In genomic region chr13:74246398-74246975, GRCh38 we compare ENCODE assay signal across 9 cellular contexts.
A peak's percentile ranks its signal among the peaks of the same experiment; 100 is the strongest.
DNase-seq lines count a peak whose midpoint lies in the region; ATAC-seq and TF ChIP-seq lines count a peak whose summit lies in the region.
"Had no signal": no experiment of that assay in that cellular context is flagged by ENCODE, and none has a peak within 500 bp of the region (broad histone marks: within the 10 kb centered on the region; RNA-seq: fewer than 3 reads in every experiment).

No MANE protein-coding gene starts in this region.

- WGBS in thyroid gland, 2 donors: 21 to 30% methylated on average over 9 of the region's 9 CpGs
- 92% methylated on average over 9 of the region's 9 CpGs for WGBS in hepatocyte (ENCODE audit: low lambda C conversion rate, missing lambda C conversion rate)

- H3K4me1 Mint-ChIP-seq in activated naive CD4-positive, alpha-beta T cell treated with anti-CD3 and anti-CD28 coated beads for 36 hours (ENCODE audit: low read depth): peaks cover 91% of the 10 kb centered on the region
- peaks cover 80% of the 10 kb centered on the region for H3K4me1 Mint-ChIP-seq in activated naive CD4-positive, alpha-beta T cell treated with anti-CD3 and anti-CD28 coated beads, Interleukin-2, amount 10 ng/mL, durations not matched to agents 7 days and 5 days
- peaks cover 70 to 87% of the 10 kb centered on the region in 2 donors for H3K4me1 Mint-ChIP-seq in natural killer cell

- H3K4me3 ChIP-seq in cardiac fibroblast (replicated peaks in 1 of 2; ENCODE audit: low read depth in 2 of 2, low read length in 2 of 2): no peak overlapping the region
- H3K4me3 ChIP-seq in thyroid gland (replicated peaks in 1 of 3): no peak overlapping the region
- no peak overlapping the region for H3K4me3 ChIP-seq in hepatocyte
- H3K4me3 ChIP-seq: uterus had no signal

- CTCF ChIA-PET in activated naive CD4-positive, alpha-beta T cell treated with anti-CD3 and anti-CD28 coated beads for 36 hours (lab: Charles Lee): interaction anchor here (1.1 kb wide), 1 partner anchor 13 kb away, joined by 3 read pairs; no protein-coding TSS in a partner anchor
- CTCF ChIA-PET in activated naive CD4-positive, alpha-beta T cell treated with anti-CD3 and anti-CD28 coated beads, Interleukin-2, amount 10 ng/mL, durations not matched to agents 7 days and 5 days (lab: Charles Lee): no interaction called here

- H3K9me3 ChIP-seq in thyroid gland: no peaks in the 10 kb centered on the region
- no peaks in the 10 kb centered on the region for H3K9me3 ChIP-seq in hepatocyte (ENCODE audit: low read depth)
- H3K9me3 ChIP-seq: uterus had no signal

- H3K27me3 ChIP-seq in thyroid gland: no peaks in the 10 kb centered on the region
- H3K27me3 ChIP-seq in hepatocyte: no peaks in the 10 kb centered on the region
- H3K27me3 ChIP-seq: uterus had no signal

- H3K36me3 ChIP-seq in thyroid gland (no peaks in the 10 kb centered on the region), hepatocyte (replicated peaks; ENCODE audit: insufficient read depth, low read depth) (no peaks in the 10 kb centered on the region)
- H3K36me3 ChIP-seq: uterus had no signal

- peak overlapping the region; percentile 67 for H3K27ac Mint-ChIP-seq in activated naive CD4-positive, alpha-beta T cell treated with anti-CD3 and anti-CD28 coated beads for 36 hours
- no peak overlapping the region for H3K27ac Mint-ChIP-seq in activated naive CD4-positive, alpha-beta T cell treated with anti-CD3 and anti-CD28 coated beads, Interleukin-2, amount 10 ng/mL, durations not matched to agents 7 days and 5 days
- H3K27ac Mint-ChIP-seq in natural killer cell: peak overlapping the region; percentile 95 to 98

- intact Hi-C loops in activated naive CD4-positive, alpha-beta T cell treated with anti-CD3 and anti-CD28 coated beads for 36 hours (cut with micrococcal nuclease): no loop called here
- intact Hi-C loops in natural killer cell (cut with micrococcal nuclease): no loop called here
- intact Hi-C loops in thyroid gland (cut with DNase I): no loop called here

- no peaks in the 10 kb centered on the region for H3K9me2 ChIP-seq in hepatocyte (replicated peaks; ENCODE audit: insufficient read depth)

- no peak for TF ChIP-seq POLR2A in thyroid gland (IDR thresholded peaks at IDR 0.05)

- no peaks in the 10 kb centered on the region for H3K27me3 Mint-ChIP-seq in activated naive CD4-positive, alpha-beta T cell treated with anti-CD3 and anti-CD28 coated beads for 36 hours (ENCODE audit: low read depth)
- peaks cover 4% of the 10 kb centered on the region for H3K27me3 Mint-ChIP-seq in activated naive CD4-positive, alpha-beta T cell treated with anti-CD3 and anti-CD28 coated beads, Interleukin-2, amount 10 ng/mL, durations not matched to agents 7 days and 5 days
- H3K27me3 Mint-ChIP-seq in natural killer cell (ENCODE audit: low read depth in 2 of 2): no peaks in the 10 kb centered on the region

- H3K27ac ChIP-seq in thyroid gland: no peak overlapping the region
- no peak overlapping the region for H3K27ac ChIP-seq in hepatocyte
- H3K27ac ChIP-seq: uterus had no signal

- DNase-seq in activated naive CD4-positive, alpha-beta T cell treated with anti-CD3 and anti-CD28 coated beads for 36 hours: peak; percentile 43
- DNase-seq in activated naive CD4-positive, alpha-beta T cell treated with anti-CD3 and anti-CD28 coated beads, Interleukin-2, amount 10 ng/mL, durations not matched to agents 7 days and 5 days: no peak
- peak; percentile 46 to 58 for DNase-seq in cardiac fibroblast (ENCODE audit: low read depth in 2 of 2)
- peak; percentile 25 for DNase-seq in natural killer cell
- peak; percentile 39 to 51 for DNase-seq in thyroid gland
- no peak for DNase-seq in hepatocyte (ENCODE audit: low spot score)
- no peak for DNase-seq in NCI-H510A treated with DMSO at 0.1 percent for 48 hours (lab: John Stamatoyannopoulos, UW)

- H3K4me2 ChIP-seq in hepatocyte: no peak overlapping the region

- no peaks in the 10 kb centered on the region for H3K79me2 ChIP-seq in hepatocyte

- no peaks in the 10 kb centered on the region for H3K9me3 Mint-ChIP-seq in activated naive CD4-positive, alpha-beta T cell treated with anti-CD3 and anti-CD28 coated beads for 36 hours
- H3K9me3 Mint-ChIP-seq in activated naive CD4-positive, alpha-beta T cell treated with anti-CD3 and anti-CD28 coated beads, Interleukin-2, amount 10 ng/mL, durations not matched to agents 7 days and 5 days: peaks cover 29% of the 10 kb centered on the region
- H3K9me3 Mint-ChIP-seq in natural killer cell: peaks cover 0 to 3% of the 10 kb centered on the region in 2 donors

- peaks cover 5% of the 10 kb centered on the region in 2 donors for H3K4me1 ChIP-seq in thyroid gland
- no peaks in the 10 kb centered on the region for H3K4me1 ChIP-seq in hepatocyte (ENCODE audit: insufficient read depth)
- H3K4me1 ChIP-seq: uterus had no signal

- peak overlapping the region; percentile 57 for H3K4me3 Mint-ChIP-seq in activated naive CD4-positive, alpha-beta T cell treated with anti-CD3 and anti-CD28 coated beads for 36 hours
- H3K4me3 Mint-ChIP-seq in activated naive CD4-positive, alpha-beta T cell treated with anti-CD3 and anti-CD28 coated beads, Interleukin-2, amount 10 ng/mL, durations not matched to agents 7 days and 5 days: no peak overlapping the region
- H3K4me3 Mint-ChIP-seq in natural killer cell: peak overlapping the region; percentile 52

- TF ChIP-seq CTCF in cardiac fibroblast (IDR thresholded peaks at IDR 0.05; ENCODE audit: low read depth, low read length) (no peak), natural killer cell (IDR thresholded peaks at IDR 0.05) (no peak), thyroid gland (IDR thresholded peaks at IDR 0.05) (no peak), hepatocyte (IDR thresholded peaks at IDR 0.05; ENCODE audit: poor library complexity) (no peak)

- ATAC-seq in natural killer cell (peak; percentile 49 to 63 (median 61)), GM19395 (IDR thresholded peaks at IDR 0.05; ENCODE audit: unreplicated experiment) (no peak)

- H3K36me3 Mint-ChIP-seq in activated naive CD4-positive, alpha-beta T cell treated with anti-CD3 and anti-CD28 coated beads for 36 hours (ENCODE audit: low read depth): no peaks in the 10 kb centered on the region
- peaks cover 26% of the 10 kb centered on the region for H3K36me3 Mint-ChIP-seq in activated naive CD4-positive, alpha-beta T cell treated with anti-CD3 and anti-CD28 coated beads, Interleukin-2, amount 10 ng/mL, durations not matched to agents 7 days and 5 days
- no peaks in the 10 kb centered on the region for H3K36me3 Mint-ChIP-seq in natural killer cell

- H2AFZ ChIP-seq in hepatocyte: no peak overlapping the region

- H4K20me1 ChIP-seq in hepatocyte (ENCODE audit: insufficient read depth, poor library complexity, severe bottlenecking): no peaks in the 10 kb centered on the region

Comparison
In these comparisons a context has a peak if more than half of its experiments do, and no peak if none do; other contexts are left out.
1. DNase-seq: peak in activated naive CD4-positive, alpha-beta T cell treated with anti-CD3 and anti-CD28 coated beads for 36 hours (single experiment), cardiac fibroblast (2 of 2), natural killer cell (single experiment) and thyroid gland (2 of 2); none in activated naive CD4-positive, alpha-beta T cell treated with anti-CD3 and anti-CD28 coated beads, Interleukin-2, amount 10 ng/mL, durations not matched to agents 7 days and 5 days (single experiment), hepatocyte (single experiment) and NCI-H510A treated with DMSO at 0.1 percent for 48 hours (single experiment).